ENCODE assay signal across 9 cellular contexts in the genomic region with DNA sequence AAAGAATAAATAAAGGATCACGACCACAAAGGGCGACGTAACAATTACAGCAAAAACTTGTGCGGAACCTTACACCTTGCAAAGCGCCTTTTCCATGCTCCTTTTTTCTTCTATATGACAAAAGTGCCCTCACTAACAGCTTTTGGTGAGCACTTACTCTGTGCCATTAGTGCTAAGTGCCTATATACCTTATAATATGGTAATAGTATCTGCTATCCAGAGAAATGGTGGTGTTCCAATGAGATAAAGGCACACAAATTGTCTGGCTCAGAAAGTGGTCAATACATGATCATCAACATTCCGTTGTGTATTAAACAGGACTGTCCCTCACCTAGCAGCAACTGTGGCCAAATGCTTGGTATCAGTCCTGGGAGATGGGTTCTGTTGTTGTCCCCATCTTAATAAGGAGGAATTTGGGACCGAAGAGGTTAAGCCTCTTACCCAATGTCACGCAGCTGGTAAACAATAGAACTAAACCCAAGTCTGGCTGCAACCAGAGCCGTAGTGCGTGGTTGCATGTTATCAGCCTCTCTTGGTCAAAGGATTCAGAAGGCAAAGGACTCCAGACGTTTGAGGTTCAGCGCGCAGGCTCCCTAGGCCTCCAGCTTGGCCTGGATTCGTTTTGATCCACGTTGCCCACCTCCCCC. TPM values are rescaled to one million over a fixed set of nuclear protein-coding genes. Genes with fewer than 3 reads are reported as not detected.
DNase-seq lines count a peak whose midpoint lies in the region; ATAC-seq, FAIRE-seq and TF ChIP-seq lines count a peak whose summit lies in the region.
"Had no signal": no experiment of that assay in that cellular context is flagged by ENCODE, and none has a peak within 500 bp of the region (broad histone marks: within the 10 kb centered on the region; RNA-seq: fewer than 3 reads in every experiment).

No MANE protein-coding gene starts in this region.

- no peak for DNase-seq in CD14-positive monocyte (ENCODE audit: low spot score)
- no peak for DNase-seq in activated CD4-positive, alpha-beta memory T cell treated with anti-CD3 and anti-CD28 coated beads for 36 hours
- no peak for DNase-seq in mesothelial cell of epicardium (ENCODE audit: low spot score in 2 of 2, unreplicated experiment in 2 of 2)
- no peak for DNase-seq in KG1 (lab: John Stamatoyannopoulos, UW)
- no peak for DNase-seq in lower leg skin (ENCODE audit: low spot score in 2 of 2)
- no peak for DNase-seq in iPS-NIHi7 (ENCODE audit: extremely low spot score)
- DNase-seq in small intestine = no peak

- no peaks in the 10 kb centered on the region for H3K36me3 ChIP-seq in small intestine (ENCODE audit: control insufficient read depth in 2 of 2, insufficient read depth in 2 of 2, low read length in 2 of 2)

- H3K9me3 ChIP-seq in small intestine (ENCODE audit: control insufficient read depth, low read depth) = no peaks in the 10 kb centered on the region

- CTCF ChIA-PET in activated CD4-positive, alpha-beta memory T cell treated with anti-CD3 and anti-CD28 coated beads for 36 hours (lab: Charles Lee) = interaction anchor here (0.8 to 4.2 kb wide), 49 partner anchors 9 to 521 kb away, joined by 3 to 84 read pairs (median 7); a partner anchor contains a TSS

- no peaks in the 10 kb centered on the region for H3K27me3 ChIP-seq in small intestine (ENCODE audit: control insufficient read depth in 2 of 2, insufficient read depth in 2 of 2, low read length in 2 of 2)

- TF ChIP-seq CTCF in CD14-positive monocyte (IDR thresholded peaks at IDR 0.05) (peak; percentile 1), mesothelial cell of epicardium (IDR thresholded peaks at IDR 0.05; ENCODE audit: unreplicated experiment) (no peak), lower leg skin (IDR thresholded peaks at IDR 0.05) (no peak)

- TF ChIP-seq POLR2A in lower leg skin (IDR thresholded peaks at IDR 0.05) = no peak

- H3K27ac Mint-ChIP-seq in CD14-positive monocyte = peak overlapping the region; percentile 90 to 95 (median 93)
- H3K27ac Mint-ChIP-seq in activated CD4-positive, alpha-beta memory T cell treated with anti-CD3 and anti-CD28 coated beads for 36 hours = peak overlapping the region; percentile 67
- H3K27ac Mint-ChIP-seq in mesothelial cell of epicardium = peak overlapping the region; percentile 77

- H3K36me3 Mint-ChIP-seq in CD14-positive monocyte = peaks cover 38 to 60% of the 10 kb centered on the region in 2 donors
- peaks cover 8% of the 10 kb centered on the region for H3K36me3 Mint-ChIP-seq in activated CD4-positive, alpha-beta memory T cell treated with anti-CD3 and anti-CD28 coated beads for 36 hours
- no peaks in the 10 kb centered on the region for H3K36me3 Mint-ChIP-seq in mesothelial cell of epicardium

- H3K27me3 Mint-ChIP-seq in CD14-positive monocyte (ENCODE audit: low read depth in 3 of 3) (peaks cover 0 to 3% (median 0%) of the 10 kb centered on the region in 3 donors), mesothelial cell of epicardium (ENCODE audit: low read depth) (peaks cover 2% of the 10 kb centered on the region)
- H3K27me3 Mint-ChIP-seq in activated CD4-positive, alpha-beta memory T cell treated with anti-CD3 and anti-CD28 coated beads for 36 hours = no peaks in the 10 kb centered on the region

- H3K4me1 Mint-ChIP-seq in CD14-positive monocyte = peaks cover 17% of the 10 kb centered on the region
- peaks cover 12% of the 10 kb centered on the region for H3K4me1 Mint-ChIP-seq in activated CD4-positive, alpha-beta memory T cell treated with anti-CD3 and anti-CD28 coated beads for 36 hours (ENCODE audit: low read depth)
- H3K4me1 Mint-ChIP-seq in mesothelial cell of epicardium = peaks cover 10% of the 10 kb centered on the region

- no peak for FAIRE-seq in small intestine (lab: Jason Lieb, UNC)
- FAIRE-seq: colon had no signal

- intact Hi-C loops in CD14-positive monocyte (cut with micrococcal nuclease) (loop anchor here (1.0 to 5.0 kb wide), 6 partner anchors 35 to 184 kb away; a partner anchor contains a TSS), lower leg skin (cut with DNase I; ENCODE audit: low total_unique reads) (loop anchor here (5.0 kb wide), 2 partner anchors 47 to 187 kb away; no protein-coding TSS in a partner anchor)
- intact Hi-C loops in activated CD4-positive, alpha-beta memory T cell treated with anti-CD3 and anti-CD28 coated beads for 36 hours (cut with micrococcal nuclease) = loop anchor here (1.0 to 2.0 kb wide), 5 partner anchors 36 to 231 kb away; no protein-coding TSS in a partner anchor

- peak overlapping the region in 1 of 2 donors; percentile 6 for H3K27ac ChIP-seq in small intestine (ENCODE audit: low read depth in 1 of 2, low read length in 1 of 2)

- 28 to 36% methylated on average over 15 of the region's 15 CpGs for WGBS in lower leg skin, 2 donors
- 18 to 29% (median 24%) methylated on average over 15 of the region's 15 CpGs for WGBS in small intestine, 3 donors

- peak; percentile 7 for ATAC-seq in GM21619 (IDR thresholded peaks at IDR 0.05; ENCODE audit: unreplicated experiment)

- H3K9me3 Mint-ChIP-seq in CD14-positive monocyte (peaks cover 0 to 1% (median 0%) of the 10 kb centered on the region in 7 donors), mesothelial cell of epicardium (no peaks in the 10 kb centered on the region)
- no peaks in the 10 kb centered on the region for H3K9me3 Mint-ChIP-seq in activated CD4-positive, alpha-beta memory T cell treated with anti-CD3 and anti-CD28 coated beads for 36 hours

- H3K4me3 ChIP-seq in lower leg skin (ENCODE audit: low read depth, poor library complexity, severe bottlenecking) = no peak overlapping the region
- H3K4me3 ChIP-seq in small intestine (ENCODE audit: low read depth in 1 of 2, low read length in 2 of 2) = no peak overlapping the region

- H3K4me3 Mint-ChIP-seq in CD14-positive monocyte (peak overlapping the region in 1 of 2 donors; percentile 81), mesothelial cell of epicardium (peak overlapping the region; percentile 79)
- peak overlapping the region; percentile 74 for H3K4me3 Mint-ChIP-seq in activated CD4-positive, alpha-beta memory T cell treated with anti-CD3 and anti-CD28 coated beads for 36 hours

- POLR2A ChIA-PET in activated CD4-positive, alpha-beta memory T cell treated with anti-CD3 and anti-CD28 coated beads for 36 hours (lab: Charles Lee) = interaction anchor here (1.1 to 2.4 kb wide), 11 partner anchors 9 to 181 kb away, joined by 3 to 13 read pairs (median 6); a partner anchor contains a TSS

- no peaks in the 10 kb centered on the region for H3K4me1 ChIP-seq in small intestine (ENCODE audit: control insufficient read depth in 2 of 2, insufficient read depth in 1 of 2, low read depth in 1 of 2, low read length in 1 of 2)

RNA-seq across cellular contexts. Expression of a gene that starts 0.6 kb away (rescaled TPM):
- 10 to 100 TPM; 57.4 to 60.0 TPM for polyA plus RNA-seq in CD14-positive monocyte
- total RNA-seq in activated CD4-positive, alpha-beta memory T cell treated with anti-CD3 and anti-CD28 coated beads for 36 hours = 10 to 100 TPM; 12.7 to 16.2 TPM
- 14.0 to 17.3 TPM (median 15.9 TPM) in 3 replicates for total RNA-seq in mesothelial cell of epicardium
- 10 to 100 TPM; 11.5 to 19.9 (median 15.1) TPM for total RNA-seq in lower leg skin
- 10 to 100 TPM; 13.2 to 24.0 (median 23.8) TPM for polyA plus RNA-seq in small intestine

RNA-seq across cellular contexts. Expression of a gene that starts 19.8 kb away (rescaled TPM):
- under 1 TPM in 1 of 2 donors, not detected in 1; 0.04 TPM for polyA plus RNA-seq in CD14-positive monocyte
- under 1 TPM; 0.61 to 0.69 TPM for total RNA-seq in activated CD4-positive, alpha-beta memory T cell treated with anti-CD3 and anti-CD28 coated beads for 36 hours
- 0.07 TPM in 1 of 3 replicates, not detected in the others for total RNA-seq in mesothelial cell of epicardium
- total RNA-seq in lower leg skin = under 1 TPM in 1 of 4 donors, not detected in 3; 0.25 TPM
- polyA plus RNA-seq in small intestine = under 1 TPM in 1 of 3 donors, not detected in 2; 0.01 TPM

RNA-seq across cellular contexts. Expression of a gene that starts 20.2 kb away (rescaled TPM):
- 10 to 100 TPM; 19.5 to 19.9 TPM for polyA plus RNA-seq in CD14-positive monocyte
- 10 to 100 TPM; 20.9 to 22.7 TPM for total RNA-seq in activated CD4-positive, alpha-beta memory T cell treated with anti-CD3 and anti-CD28 coated beads for 36 hours
- 9.4 to 10.3 TPM (median 9.5 TPM) in 3 replicates for total RNA-seq in mesothelial cell of epicardium
- total RNA-seq in lower leg skin = 10 to 100 TPM; 28.2 to 71.8 (median 52.3) TPM
- polyA plus RNA-seq in small intestine = 10 to 100 TPM in 2 of 3 donors, 1 to 10 TPM in 1; 3.4 to 16.8 (median 13.0) TPM

RNA-seq across cellular contexts. Expression of a gene that starts 28.9 kb away (rescaled TPM):
- polyA plus RNA-seq in CD14-positive monocyte (under 1 TPM; 0.06 to 0.09 TPM), small intestine (under 1 TPM in 1 of 3 donors, not detected in 2; 0.12 TPM)
- total RNA-seq in activated CD4-positive, alpha-beta memory T cell treated with anti-CD3 and anti-CD28 coated beads for 36 hours = under 1 TPM in 1 of 2 experiments, not detected in 1; 0.10 TPM
- total RNA-seq in mesothelial cell of epicardium (0.34 to 0.49 TPM (median 0.41 TPM) in 3 replicates), lower leg skin (under 1 TPM in 1 of 4 donors, not detected in 3; 0.23 TPM)

RNA-seq across cellular contexts. Expression of a gene that starts 42.8 kb away (rescaled TPM):
- polyA plus RNA-seq in CD14-positive monocyte = 10 to 100 TPM; 11.5 to 20.5 TPM
- 10 to 100 TPM; 34.5 to 35.3 TPM for total RNA-seq in activated CD4-positive, alpha-beta memory T cell treated with anti-CD3 and anti-CD28 coated beads for 36 hours
- total RNA-seq in mesothelial cell of epicardium = 3.4 to 3.9 TPM (median 3.7 TPM) in 3 replicates
- total RNA-seq in lower leg skin = 1 to 10 TPM; 1.9 to 8.5 (median 5.3) TPM
- polyA plus RNA-seq in small intestine = 10 to 100 TPM in 1 of 3 donors, 1 to 10 TPM in 1, under 1 TPM in 1; 0.67 to 12.6 (median 3.8) TPM
